26 cellular contexts compared by ENCODE assay signal in the genomic region with DNA sequence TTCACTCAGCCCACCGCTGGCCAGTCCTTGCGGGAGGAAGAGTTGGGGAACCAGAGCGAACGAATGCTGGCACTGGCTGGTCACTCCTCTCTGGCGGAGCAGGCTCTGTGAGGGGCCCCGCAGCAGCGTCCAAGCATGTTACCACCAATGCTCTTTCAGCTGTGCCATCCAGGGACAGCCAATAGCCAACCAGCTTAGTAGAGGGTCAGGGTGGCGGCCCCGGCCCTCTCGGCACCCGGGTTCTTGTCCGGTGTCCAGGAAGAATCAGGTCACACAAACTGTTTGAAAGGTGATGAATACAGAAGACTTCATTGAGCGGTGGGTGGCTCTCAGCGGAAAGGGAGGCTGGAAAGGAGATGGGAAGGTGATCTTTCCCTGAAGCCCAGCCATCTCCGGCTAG.
"Had no signal": no experiment of that assay in that cellular context is flagged by ENCODE, and none has a peak within 500 bp of the region (broad histone marks: within the 10 kb centered on the region; RNA-seq: fewer than 3 reads in every experiment).

No MANE protein-coding gene starts in this region.

- H3K27me3 ChIP-seq: colonic mucosa, esophagus squamous epithelium, gastrocnemius medialis had no signal

- H3K27ac Mint-ChIP-seq: dendritic cell treated with granulocyte-macrophage colony-stimulating factor and Interleukin-4, amounts not matched to agents 40 ng/mL and 50 ng/mL, for 4 days; effector memory CD8-positive, alpha-beta T cell; endodermal cell; mesothelial cell of epicardium had no signal

- H3K4me1 Mint-ChIP-seq: mesothelial cell of epicardium had no signal

- H3K36me3 Mint-ChIP-seq: mesothelial cell of epicardium had no signal

- H3K4me1 ChIP-seq: colonic mucosa, esophagus squamous epithelium, gastrocnemius medialis, heart right ventricle, left lung, lower lobe of right lung had no signal

- H3K4me3 ChIP-seq: colonic mucosa, esophagus squamous epithelium, gastrocnemius medialis, heart right ventricle, left lung, lower lobe of right lung, mucosa of descending colon had no signal

- H3K9me3 Mint-ChIP-seq: dendritic cell treated with granulocyte-macrophage colony-stimulating factor and Interleukin-4, amounts not matched to agents 40 ng/mL and 50 ng/mL, for 4 days; effector memory CD8-positive, alpha-beta T cell; endodermal cell had no signal

- DNase-seq: colonic mucosa; cortex of kidney; effector CD8-positive, alpha-beta T cell; effector memory CD8-positive, alpha-beta T cell; endodermal cell; erythroblast; esophagus squamous epithelium; foreskin fibroblast; foreskin melanocyte; gastrocnemius medialis; glutamatergic neuron; heart right ventricle; hippocampal formation; left cardiac atrium; left lung; left ventricle myocardium superior; lower lobe of right lung; mesenchymal stem cell; mucosa of descending colon had no signal

- H3K27ac ChIP-seq: colonic mucosa, epithelial cell of prostate, esophagus squamous epithelium, gastrocnemius medialis, heart right ventricle, left lung, lower lobe of right lung had no signal

- H3K36me3 ChIP-seq: colonic mucosa, esophagus squamous epithelium, gastrocnemius medialis, heart right ventricle, left lung, lower lobe of right lung had no signal

- H3K9me3 ChIP-seq: colonic mucosa, esophagus squamous epithelium, gastrocnemius medialis, heart right ventricle, left lung, lower lobe of right lung, mucosa of descending colon had no signal

- H3K4me3 Mint-ChIP-seq: dendritic cell treated with granulocyte-macrophage colony-stimulating factor and Interleukin-4, amounts not matched to agents 40 ng/mL and 50 ng/mL, for 4 days; effector memory CD8-positive, alpha-beta T cell; endodermal cell; mesothelial cell of epicardium had no signal

- FAIRE-seq: endometrium, islet of Langerhans, keratinocyte had no signal

- ATAC-seq: effector memory CD8-positive, alpha-beta T cell; esophagus mucosa; gastrocnemius medialis; heart right ventricle; left cardiac atrium; left lung; left ventricle myocardium superior; lower lobe of right lung; mucosa of descending colon had no signal
